In genomic region chr6:17280552-17281090, GRCh38 we compare ENCODE assay signal across 8 cellular contexts. TPM values are rescaled to one million over a fixed set of nuclear protein-coding genes. Genes with fewer than 3 reads are reported as not detected.
A peak's percentile ranks its signal among the peaks of the same experiment; 100 is the strongest.
DNase-seq lines count a peak whose midpoint lies in the region; TF ChIP-seq lines count a peak whose summit lies in the region.

No MANE protein-coding gene starts in this region.

- H4K20me1 ChIP-seq in neural cell (ENCODE audit: insufficient read depth): no peaks in the 10 kb centered on the region

- H2AFZ ChIP-seq in neural cell (ENCODE audit: low read depth, low read length): no peak overlapping the region

- H3F3A ChIP-seq in neural cell (ENCODE audit: insufficient read depth, low read length, poor library complexity, severe bottlenecking): no peaks in the 10 kb centered on the region

- TF ChIP-seq RAD21 in neural cell (conservative IDR thresholded peaks at IDR 0.05): no peak

- H3K4me1 ChIP-seq in BE2C: no peaks in the 10 kb centered on the region

- no peaks in the 10 kb centered on the region for H3K36me3 ChIP-seq in BE2C
- no peaks in the 10 kb centered on the region for H3K36me3 ChIP-seq in neural cell (ENCODE audit: insufficient read depth, low read length)

- peak; percentile 9 for DNase-seq in BE2C
- peak; percentile 79 for DNase-seq in SK-N-DZ (ENCODE audit: low spot score)
- DNase-seq in fibroblast of villous mesenchyme (ENCODE audit: low read depth): no peak
- DNase-seq in glomerular visceral epithelial cell (ENCODE audit: extremely low spot score): no peak
- DNase-seq in NK-92 treated with Interleukin-12 subunit alpha and Interleukin-12 subunit beta, amount 100 ng/mL, for 24 hours (lab: John Stamatoyannopoulos, UW): no peak
- DNase-seq in HCEC 1CT: no peak
- no peak for DNase-seq in GM19240 (ENCODE audit: insufficient read length, low spot score)

- H3K9me2 ChIP-seq in neural cell (ENCODE audit: insufficient read depth, low read length): no peaks in the 10 kb centered on the region

- no peak overlapping the region for H3K4me2 ChIP-seq in neural cell (ENCODE audit: low read length)

- H3K4me3 ChIP-seq in BE2C (ENCODE audit: low read depth, low read length) (no peak overlapping the region), fibroblast of villous mesenchyme (ENCODE audit: low read depth, low read length) (peak overlapping the region; percentile 75), neural cell (ENCODE audit: low read length) (peak overlapping the region; percentile 82)

- peaks cover 19% of the 10 kb centered on the region for H3K27me3 ChIP-seq in BE2C
- peaks cover 28% of the 10 kb centered on the region for H3K27me3 ChIP-seq in neural cell (ENCODE audit: insufficient read depth, low read depth, low read length)

- H3K27ac ChIP-seq in neural cell (ENCODE audit: low read length): no peak overlapping the region

- no peak for TF ChIP-seq CTCF in BE2C (IDR thresholded peaks at IDR 0.05; ENCODE audit: low read depth, low read length)
- TF ChIP-seq CTCF in fibroblast of villous mesenchyme (IDR thresholded peaks at IDR 0.05; ENCODE audit: insufficient read depth, low read depth, low read length): no peak
- no peak for TF ChIP-seq CTCF in neural cell (IDR thresholded peaks at IDR 0.05; ENCODE audit: poor library complexity, severe bottlenecking)

- H3K79me2 ChIP-seq in neural cell (replicated peaks; ENCODE audit: insufficient read depth, low read length): no peaks in the 10 kb centered on the region

- H3K9ac ChIP-seq in neural cell (ENCODE audit: low read length): peak overlapping the region; percentile 48

- TF ChIP-seq EP300 in neural cell (conservative IDR thresholded peaks at IDR 0.05; ENCODE audit: poor library complexity, severe bottlenecking): no peak

- H3K9me3 ChIP-seq in BE2C (no peaks in the 10 kb centered on the region), neural cell (ENCODE audit: low read length) (no peaks in the 10 kb centered on the region)

TF ChIP-seq in neural cell, 6 proteins besides CTCF, POLR2A, EP300 and RAD21:
- TF ChIP-seq TAF1 (IDR thresholded peaks at IDR 0.05; ENCODE audit: low read depth): no peak
- TF ChIP-seq EZH2 (IDR thresholded peaks at IDR 0.05; ENCODE audit: borderline replicate concordance, insufficient read depth, low read length, poor library complexity, severe bottlenecking): no peak

RNA-seq across cellular contexts. Expression of gene RBM24, which starts 0.5 kb away (rescaled TPM):
- not detected for polyA plus RNA-seq in BE2C (2012; ENCODE audit: insufficient read depth, insufficient read length, low read depth)
- polyA plus RNA-seq in SK-N-DZ (2014; cell fraction: cytosol; rRNA removed): 21.8 and 22.4 TPM in 2 replicates
- 18.7 and 21.4 TPM in 2 replicates for polyA plus RNA-seq in SK-N-DZ (2014; cell fraction: nucleus; rRNA removed)
- 9.0 and 32.4 TPM in 2 replicates for total RNA-seq in fibroblast of villous mesenchyme
- 3.4 and 4.9 TPM in 2 replicates for polyA plus RNA-seq in neural cell
- polyA minus RNA-seq in neural cell: 4.9 and 7.3 TPM in 2 replicates

Comparison
In these comparisons a context has a peak if more than half of its experiments do, and no peak if none do; other contexts are left out.
1. DNase-seq: peak in BE2C (single experiment) and SK-N-DZ (single experiment); none in fibroblast of villous mesenchyme (single experiment), glomerular visceral epithelial cell (single experiment), NK-92 treated with Interleukin-12 subunit alpha and Interleukin-12 subunit beta, amount 100 ng/mL, for 24 hours (single experiment), HCEC 1CT (single experiment) and GM19240 (single experiment).